Comparison of ENCODE assay signal across 16 cellular contexts in genomic region chr6:38352636-38353035, GRCh38.
DNase-seq lines count a peak whose midpoint lies in the region; FAIRE-seq and TF ChIP-seq lines count a peak whose summit lies in the region.
"Had no signal": no experiment of that assay in that cellular context is flagged by ENCODE, and none has a peak within 500 bp of the region (broad histone marks: within the 10 kb centered on the region; RNA-seq: fewer than 3 reads in every experiment).

No MANE protein-coding gene starts in this region.

- no peak overlapping the region for H2AFZ ChIP-seq in GM23248

- in situ Hi-C loops in GM23248 (cut with MboI) = no loop called here

- H3K36me3 Mint-ChIP-seq in activated T-cell treated with anti-CD3 and anti-CD28 coated beads, Interleukin-2, amount 50 U/mL, for 24 hours (ENCODE audit: low read depth) = peaks cover under 1% of the 10 kb centered on the region

- H3K4me3 Mint-ChIP-seq in activated T-cell treated with anti-CD3 and anti-CD28 coated beads, Interleukin-2, amount 50 U/mL, for 24 hours = no peak overlapping the region
- H3K4me3 Mint-ChIP-seq: CD4-positive, CD25-positive, alpha-beta regulatory T cell had no signal

- H3K27ac Mint-ChIP-seq in activated T-cell treated with anti-CD3 and anti-CD28 coated beads, Interleukin-2, amount 50 U/mL, for 24 hours = no peak overlapping the region

- TF ChIP-seq CTCF in choroid plexus epithelial cell (conservative IDR thresholded peaks at IDR 0.05; ENCODE audit: low read depth, low read length) = no peak

- DNase-seq in GM23248 = peak; percentile 20
- peak; percentile 21 for DNase-seq in RCC 7860 (ENCODE audit: low spot score)
- DNase-seq in choroid plexus epithelial cell (ENCODE audit: low read depth) = peak; percentile 42
- no peak for DNase-seq in MG63
- DNase-seq in urothelium cell line (ENCODE audit: low spot score) = no peak
- no peak for DNase-seq in SIG-M5 treated with dmso at 0.1 percent for 504 hours (lab: John Stamatoyannopoulos, UW; ENCODE audit: unreplicated experiment)
- no peak for DNase-seq in activated T-cell treated with anti-CD3 and anti-CD28 coated beads, Interleukin-2, amount 50 U/mL, for 24 hours
- DNase-seq: CD4-positive, CD25-positive, alpha-beta regulatory T cell; DMS79; H7; KG1; NCI-H1694; NCI-H2081; NCI-H2171; NCI-H345; NCI-H82 had no signal

- peaks cover 18% of the 10 kb centered on the region for H3K4me1 ChIP-seq in GM23248 (ENCODE audit: insufficient read depth)

- H3K27ac ChIP-seq in GM23248 = no peak overlapping the region

- no peaks in the 10 kb centered on the region for H4K20me1 ChIP-seq in GM23248 (ENCODE audit: insufficient read depth)

- H3F3A ChIP-seq in GM23248 (ENCODE audit: insufficient read depth) = no peaks in the 10 kb centered on the region

- H3K9me2 ChIP-seq in GM23248 (ENCODE audit: insufficient read depth) = no peaks in the 10 kb centered on the region

- no peak overlapping the region for H3K4me3 ChIP-seq in GM23248
- no peak overlapping the region for H3K4me3 ChIP-seq in choroid plexus epithelial cell (ENCODE audit: low read depth, low read length)
- no peak overlapping the region for H3K4me3 ChIP-seq in MG63

- 91 to 92% methylated on average over 1 of the region's 1 CpG for WGBS in GM23248 (ENCODE audit: low coverage in 1 of 2, low lambda C conversion rate in 2 of 2, missing lambda C conversion rate in 2 of 2), 2 experiments

- H3K36me3 ChIP-seq in GM23248 (ENCODE audit: low read depth) = no peaks in the 10 kb centered on the region
- H3K36me3 ChIP-seq in MG63 = no peaks in the 10 kb centered on the region

- FAIRE-seq in RCC 7860 (lab: Jason Lieb, UNC) (peak; percentile 74), urothelium cell line (lab: Jason Lieb, UNC) (no peak)

- H3K27me3 ChIP-seq in GM23248 (replicated peaks; ENCODE audit: insufficient read depth) = no peaks in the 10 kb centered on the region
- H3K27me3 ChIP-seq in MG63 = no peaks in the 10 kb centered on the region

- no peak overlapping the region for H3K9ac ChIP-seq in GM23248

- H3K4me1 Mint-ChIP-seq in activated T-cell treated with anti-CD3 and anti-CD28 coated beads, Interleukin-2, amount 50 U/mL, for 24 hours (ENCODE audit: low read depth) = peaks cover 15% of the 10 kb centered on the region

- H3K4me2 ChIP-seq in GM23248 (ENCODE audit: unreplicated experiment) = no peak overlapping the region

- no peaks in the 10 kb centered on the region for H3K9me3 Mint-ChIP-seq in activated T-cell treated with anti-CD3 and anti-CD28 coated beads, Interleukin-2, amount 50 U/mL, for 24 hours
- H3K9me3 Mint-ChIP-seq: CD4-positive, CD25-positive, alpha-beta regulatory T cell had no signal

- H3K79me2 ChIP-seq in GM23248 (ENCODE audit: insufficient read depth) = no peaks in the 10 kb centered on the region

- no peaks in the 10 kb centered on the region for H3K27me3 Mint-ChIP-seq in activated T-cell treated with anti-CD3 and anti-CD28 coated beads, Interleukin-2, amount 50 U/mL, for 24 hours
- H3K27me3 Mint-ChIP-seq: CD4-positive, CD25-positive, alpha-beta regulatory T cell had no signal

- no peaks in the 10 kb centered on the region for H3K9me3 ChIP-seq in GM23248 (ENCODE audit: low read depth)
- H3K9me3 ChIP-seq in MG63 = no peaks in the 10 kb centered on the region

Comparison
In these comparisons a context has a peak if more than half of its experiments do, and no peak if none do; other contexts are left out.
1. DNase-seq: peak in GM23248 (single experiment), RCC 7860 (single experiment) and choroid plexus epithelial cell (single experiment); none in MG63 (single experiment), urothelium cell line (single experiment), SIG-M5 treated with dmso at 0.1 percent for 504 hours (single experiment) and activated T-cell treated with anti-CD3 and anti-CD28 coated beads, Interleukin-2, amount 50 U/mL, for 24 hours (single experiment).